In genomic region chr5:96934695-96935555, GRCh38 we compare ENCODE assay signal across 1 cellular context.
TF ChIP-seq lines count a peak whose summit lies in the region.

No MANE protein-coding gene starts in this region.

TF ChIP-seq in HepG2, 621 proteins besides CTCF, POLR2A, EP300 and RAD21 (continued from another document and continues in another):
- TF ChIP-seq ERF (CRISPR knock-in tag; IDR thresholded peaks at IDR 0.05) (no peak), CEBPG (CRISPR knock-in tag; IDR thresholded peaks at IDR 0.05) (no peak), SP4 (CRISPR knock-in tag; IDR thresholded peaks at IDR 0.05) (peak; percentile 22; the same call in 1 of the 2 replicates), ZFX (CRISPR knock-in tag; IDR thresholded peaks at IDR 0.05; ENCODE audit: low read depth) (peak; percentile 96), ZNF30 (CRISPR knock-in tag; IDR thresholded peaks at IDR 0.05) (no peak), BCL3 (CRISPR knock-in tag; IDR thresholded peaks at IDR 0.05) (peak; percentile 74; the same call in 1 of the 2 replicates), YEATS2 (CRISPR knock-in tag; IDR thresholded peaks at IDR 0.05; ENCODE audit: borderline replicate concordance) (peak; percentile 52; the same call in 1 of the 2 replicates), KLF6 (CRISPR knock-in tag; IDR thresholded peaks at IDR 0.05) (peak; percentile 45; the same call in 1 of the 2 replicates), HNRNPLL (IDR thresholded peaks at IDR 0.05; ENCODE audit: low read depth, low read length, poor library complexity, severe bottlenecking) (peak; percentile 64), MIXL1 (CRISPR knock-in tag; IDR thresholded peaks at IDR 0.05) (0 out of 2 replicates have a peak, but pooled peaks have one; percentile 35), SRSF4 (IDR thresholded peaks at IDR 0.05; ENCODE audit: low read depth, low read length, poor library complexity, severe bottlenecking) (peak; percentile 84), ATF2 (CRISPR knock-in tag; IDR thresholded peaks at IDR 0.05) (peak; percentile 12; the same call in 1 of the 2 replicates), MLLT10 (CRISPR knock-in tag; IDR thresholded peaks at IDR 0.05) (no peak), ZNF251 (CRISPR knock-in tag; IDR thresholded peaks at IDR 0.05) (no peak), GATA4 (IDR thresholded peaks at IDR 0.05; ENCODE audit: borderline replicate concordance, low read depth) (no peak), SETDB1 (CRISPR knock-in tag; IDR thresholded peaks at IDR 0.05; ENCODE audit: borderline replicate concordance) (no peak), ZFAT (CRISPR knock-in tag; conservative IDR thresholded peaks at IDR 0.05) (no peak), AHDC1 (CRISPR knock-in tag; IDR thresholded peaks at IDR 0.05; ENCODE audit: borderline replicate concordance) (peak; percentile 62; the same call in 1 of the 2 replicates), ZNF792 (CRISPR knock-in tag; IDR thresholded peaks at IDR 0.05) (peak; percentile 79), XBP1 (CRISPR knock-in tag; IDR thresholded peaks at IDR 0.05) (0 out of 2 replicates have a peak, but pooled peaks have one; percentile 11), ZNF496 (CRISPR knock-in tag; IDR thresholded peaks at IDR 0.05; ENCODE audit: insufficient replicate concordance) (no peak), CCAR2 (optimal IDR thresholded peaks at IDR 0.05; ENCODE audit: low read depth, low read length) (peak; percentile 84), ZNF614 (CRISPR knock-in tag; IDR thresholded peaks at IDR 0.05; ENCODE audit: borderline replicate concordance) (no peak), TMF1 (CRISPR knock-in tag; IDR thresholded peaks at IDR 0.05; ENCODE audit: low read depth) (no peak; the same call in 1 of the 2 replicates), ZNF296 (CRISPR knock-in tag; conservative IDR thresholded peaks at IDR 0.05) (0 out of 2 replicates have a peak, but pooled peaks have one; percentile 38), BORCS8-MEF2B (CRISPR knock-in tag; IDR thresholded peaks at IDR 0.05) (no peak), ETV5 (CRISPR knock-in tag; IDR thresholded peaks at IDR 0.05; ENCODE audit: borderline replicate concordance) (peak; percentile 53; the same call in 1 of the 2 replicates), ASH2L (IDR thresholded peaks at IDR 0.05; ENCODE audit: insufficient read length, low read depth, low read length) (peak; percentile 89), ZNF317 (CRISPR knock-in tag; IDR thresholded peaks at IDR 0.05) (0 out of 2 replicates have a peak, but pooled peaks have one; percentile 15), ZNF207 (IDR thresholded peaks at IDR 0.05; ENCODE audit: borderline replicate concordance) (no peak), CHCHD3 (CRISPR knock-in tag; IDR thresholded peaks at IDR 0.05) (no peak), ZNF746 (CRISPR knock-in tag; IDR thresholded peaks at IDR 0.05) (peak; percentile 72; the same call in 1 of the 2 replicates), HMG20A (CRISPR knock-in tag; IDR thresholded peaks at IDR 0.05; ENCODE audit: borderline replicate concordance) (no peak), PHF21A (CRISPR knock-in tag; IDR thresholded peaks at IDR 0.05) (peak; percentile 73), TBL1XR1 (IDR thresholded peaks at IDR 0.05; ENCODE audit: borderline replicate concordance, low read length, partially characterized antibody) (peak; percentile 18), AKAP8 (CRISPR knock-in tag; IDR thresholded peaks at IDR 0.05) (0 out of 2 replicates have a peak, but pooled peaks have one; percentile 21), MYPOP (CRISPR knock-in tag; IDR thresholded peaks at IDR 0.05) (peak; percentile 97), ZFY (CRISPR knock-in tag; IDR thresholded peaks at IDR 0.05) (peak; percentile 92)
- TF ChIP-seq, protein P1, sequence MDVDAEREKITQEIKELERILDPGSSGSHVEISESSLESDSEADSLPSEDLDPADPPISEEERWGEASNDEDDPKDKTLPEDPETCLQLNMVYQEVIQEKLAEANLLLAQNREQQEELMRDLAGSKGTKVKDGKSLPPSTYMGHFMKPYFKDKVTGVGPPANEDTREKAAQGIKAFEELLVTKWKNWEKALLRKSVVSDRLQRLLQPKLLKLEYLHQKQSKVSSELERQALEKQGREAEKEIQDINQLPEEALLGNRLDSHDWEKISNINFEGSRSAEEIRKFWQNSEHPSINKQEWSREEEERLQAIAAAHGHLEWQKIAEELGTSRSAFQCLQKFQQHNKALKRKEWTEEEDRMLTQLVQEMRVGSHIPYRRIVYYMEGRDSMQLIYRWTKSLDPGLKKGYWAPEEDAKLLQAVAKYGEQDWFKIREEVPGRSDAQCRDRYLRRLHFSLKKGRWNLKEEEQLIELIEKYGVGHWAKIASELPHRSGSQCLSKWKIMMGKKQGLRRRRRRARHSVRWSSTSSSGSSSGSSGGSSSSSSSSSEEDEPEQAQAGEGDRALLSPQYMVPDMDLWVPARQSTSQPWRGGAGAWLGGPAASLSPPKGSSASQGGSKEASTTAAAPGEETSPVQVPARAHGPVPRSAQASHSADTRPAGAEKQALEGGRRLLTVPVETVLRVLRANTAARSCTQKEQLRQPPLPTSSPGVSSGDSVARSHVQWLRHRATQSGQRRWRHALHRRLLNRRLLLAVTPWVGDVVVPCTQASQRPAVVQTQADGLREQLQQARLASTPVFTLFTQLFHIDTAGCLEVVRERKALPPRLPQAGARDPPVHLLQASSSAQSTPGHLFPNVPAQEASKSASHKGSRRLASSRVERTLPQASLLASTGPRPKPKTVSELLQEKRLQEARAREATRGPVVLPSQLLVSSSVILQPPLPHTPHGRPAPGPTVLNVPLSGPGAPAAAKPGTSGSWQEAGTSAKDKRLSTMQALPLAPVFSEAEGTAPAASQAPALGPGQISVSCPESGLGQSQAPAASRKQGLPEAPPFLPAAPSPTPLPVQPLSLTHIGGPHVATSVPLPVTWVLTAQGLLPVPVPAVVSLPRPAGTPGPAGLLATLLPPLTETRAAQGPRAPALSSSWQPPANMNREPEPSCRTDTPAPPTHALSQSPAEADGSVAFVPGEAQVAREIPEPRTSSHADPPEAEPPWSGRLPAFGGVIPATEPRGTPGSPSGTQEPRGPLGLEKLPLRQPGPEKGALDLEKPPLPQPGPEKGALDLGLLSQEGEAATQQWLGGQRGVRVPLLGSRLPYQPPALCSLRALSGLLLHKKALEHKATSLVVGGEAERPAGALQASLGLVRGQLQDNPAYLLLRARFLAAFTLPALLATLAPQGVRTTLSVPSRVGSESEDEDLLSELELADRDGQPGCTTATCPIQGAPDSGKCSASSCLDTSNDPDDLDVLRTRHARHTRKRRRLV (CRISPR knock-in tag; IDR thresholded peaks at IDR 0.05): peak; percentile 60; the same call in 1 of the 2 replicates
- TF ChIP-seq, protein P2, sequence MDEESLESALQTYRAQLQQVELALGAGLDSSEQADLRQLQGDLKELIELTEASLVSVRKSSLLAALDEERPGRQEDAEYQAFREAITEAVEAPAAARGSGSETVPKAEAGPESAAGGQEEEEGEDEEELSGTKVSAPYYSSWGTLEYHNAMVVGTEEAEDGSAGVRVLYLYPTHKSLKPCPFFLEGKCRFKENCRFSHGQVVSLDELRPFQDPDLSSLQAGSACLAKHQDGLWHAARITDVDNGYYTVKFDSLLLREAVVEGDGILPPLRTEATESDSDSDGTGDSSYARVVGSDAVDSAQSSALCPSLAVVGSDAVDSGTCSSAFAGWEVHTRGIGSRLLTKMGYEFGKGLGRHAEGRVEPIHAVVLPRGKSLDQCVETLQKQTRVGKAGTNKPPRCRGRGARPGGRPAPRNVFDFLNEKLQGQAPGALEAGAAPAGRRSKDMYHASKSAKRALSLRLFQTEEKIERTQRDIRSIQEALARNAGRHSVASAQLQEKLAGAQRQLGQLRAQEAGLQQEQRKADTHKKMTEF (CRISPR knock-in tag; IDR thresholded peaks at IDR 0.05): peak; percentile 91; the same call in 1 of the 2 replicates
- TF ChIP-seq, protein P3, sequence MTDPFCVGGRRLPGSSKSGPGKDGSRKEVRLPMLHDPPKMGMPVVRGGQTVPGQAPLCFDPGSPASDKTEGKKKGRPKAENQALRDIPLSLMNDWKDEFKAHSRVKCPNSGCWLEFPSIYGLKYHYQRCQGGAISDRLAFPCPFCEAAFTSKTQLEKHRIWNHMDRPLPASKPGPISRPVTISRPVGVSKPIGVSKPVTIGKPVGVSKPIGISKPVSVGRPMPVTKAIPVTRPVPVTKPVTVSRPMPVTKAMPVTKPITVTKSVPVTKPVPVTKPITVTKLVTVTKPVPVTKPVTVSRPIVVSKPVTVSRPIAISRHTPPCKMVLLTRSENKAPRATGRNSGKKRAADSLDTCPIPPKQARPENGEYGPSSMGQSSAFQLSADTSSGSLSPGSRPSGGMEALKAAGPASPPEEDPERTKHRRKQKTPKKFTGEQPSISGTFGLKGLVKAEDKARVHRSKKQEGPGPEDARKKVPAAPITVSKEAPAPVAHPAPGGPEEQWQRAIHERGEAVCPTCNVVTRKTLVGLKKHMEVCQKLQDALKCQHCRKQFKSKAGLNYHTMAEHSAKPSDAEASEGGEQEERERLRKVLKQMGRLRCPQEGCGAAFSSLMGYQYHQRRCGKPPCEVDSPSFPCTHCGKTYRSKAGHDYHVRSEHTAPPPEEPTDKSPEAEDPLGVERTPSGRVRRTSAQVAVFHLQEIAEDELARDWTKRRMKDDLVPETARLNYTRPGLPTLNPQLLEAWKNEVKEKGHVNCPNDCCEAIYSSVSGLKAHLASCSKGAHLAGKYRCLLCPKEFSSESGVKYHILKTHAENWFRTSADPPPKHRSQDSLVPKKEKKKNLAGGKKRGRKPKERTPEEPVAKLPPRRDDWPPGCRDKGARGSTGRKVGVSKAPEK (CRISPR knock-in tag; IDR thresholded peaks at IDR 0.05; ENCODE audit: borderline replicate concordance): no peak
- TF ChIP-seq, protein P4, sequence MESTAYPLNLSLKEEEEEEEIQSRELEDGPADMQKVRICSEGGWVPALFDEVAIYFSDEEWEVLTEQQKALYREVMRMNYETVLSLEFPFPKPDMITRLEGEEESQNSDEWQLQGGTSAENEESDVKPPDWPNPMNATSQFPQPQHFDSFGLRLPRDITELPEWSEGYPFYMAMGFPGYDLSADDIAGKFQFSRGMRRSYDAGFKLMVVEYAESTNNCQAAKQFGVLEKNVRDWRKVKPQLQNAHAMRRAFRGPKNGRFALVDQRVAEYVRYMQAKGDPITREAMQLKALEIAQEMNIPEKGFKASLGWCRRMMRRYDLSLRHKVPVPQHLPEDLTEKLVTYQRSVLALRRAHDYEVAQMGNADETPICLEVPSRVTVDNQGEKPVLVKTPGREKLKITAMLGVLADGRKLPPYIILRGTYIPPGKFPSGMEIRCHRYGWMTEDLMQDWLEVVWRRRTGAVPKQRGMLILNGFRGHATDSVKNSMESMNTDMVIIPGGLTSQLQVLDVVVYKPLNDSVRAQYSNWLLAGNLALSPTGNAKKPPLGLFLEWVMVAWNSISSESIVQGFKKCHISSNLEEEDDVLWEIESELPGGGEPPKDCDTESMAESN (CRISPR knock-in tag; conservative IDR thresholded peaks at IDR 0.05): no peak
